26 cellular contexts compared by ENCODE assay signal in genomic region chr13:21537105-21537504, GRCh38.
A peak's percentile ranks its signal among the peaks of the same experiment; 100 is the strongest.
DNase-seq lines count a peak whose midpoint lies in the region; ATAC-seq and TF ChIP-seq lines count a peak whose summit lies in the region.
"Had no signal": no experiment of that assay in that cellular context is flagged by ENCODE, and none has a peak within 500 bp of the region (broad histone marks: within the 10 kb centered on the region; RNA-seq: fewer than 3 reads in every experiment).

No MANE protein-coding gene starts in this region.

- TF ChIP-seq CTCF in VCaP (conservative IDR thresholded peaks at IDR 0.05) (no peak), fibroblast of pulmonary artery (IDR thresholded peaks at IDR 0.05; ENCODE audit: low read length, missing control alignments) (no peak)

- DNase-seq in AG08395 (ENCODE audit: low spot score) (peak; percentile 5), GM03348 (ENCODE audit: low spot score) (peak; percentile 19), fibroblast of pulmonary artery (ENCODE audit: low read depth) (peak; percentile 48), SHP77 (lab: John Stamatoyannopoulos, UW) (no peak), NCI-H2227 (lab: John Stamatoyannopoulos, UW; ENCODE audit: unreplicated experiment) (no peak), NCI-H446 treated with DMSO at 0.1 percent for 48 hours (lab: John Stamatoyannopoulos, UW) (no peak)
- DNase-seq: ACHN; activated CD4-positive, alpha-beta T cell treated with anti-CD3 and anti-CD28 coated beads, Interleukin-2, amount 50 U/mL, for 4 hours; activated CD8-positive, alpha-beta memory T cell treated with anti-CD3 and anti-CD28 coated beads, Interleukin-2, amount 50 U/mL, for 48 hours; body of pancreas; C1 segment of cervical spinal cord; cortex of kidney; endodermal cell; foreskin keratinocyte; immature natural killer cell; MM.1S; NCI-H187; NCI-H2227 treated with DMSO at 0.1 percent for 48 hours; NCI-H82; PC-9; SJCRH30; stimulated activated CD4-positive, alpha-beta T cell treated with anti-CD3 and anti-CD28 coated beads, Interleukin-1b, Interleukin-23, amount 100 ng/mL, for 48 hours; T-cell had no signal

- peak overlapping the region; percentile 42 for H3K27ac ChIP-seq in VCaP
- H3K27ac ChIP-seq: body of pancreas, foreskin keratinocyte, PC-9, SJCRH30, skin epidermis had no signal

- no peak for ATAC-seq in esophagus mucosa
- ATAC-seq: body of pancreas, foreskin keratinocyte, T-cell had no signal

- H3K4me3 ChIP-seq in fibroblast of pulmonary artery (replicated peaks; ENCODE audit: low read depth, low read length): no peak overlapping the region
- H3K4me3 ChIP-seq: body of pancreas, PC-9, SJCRH30, skin epidermis had no signal

Comparison
In these comparisons a context has a peak if more than half of its experiments do, and no peak if none do; other contexts are left out.
1. DNase-seq: peak in AG08395 (single experiment), GM03348 (single experiment) and fibroblast of pulmonary artery (single experiment); none in SHP77 (0 of 2), NCI-H2227 (single experiment) and NCI-H446 treated with DMSO at 0.1 percent for 48 hours (single experiment).